In genomic region chr13:45040626-45041025, GRCh38 we compare ENCODE assay signal across 25 cellular contexts. TPM values are rescaled to one million over a fixed set of nuclear protein-coding genes. Genes with fewer than 3 reads are reported as not detected.
DNase-seq lines count a peak whose midpoint lies in the region; ATAC-seq, FAIRE-seq and TF ChIP-seq lines count a peak whose summit lies in the region.
"Had no signal": no experiment of that assay in that cellular context is flagged by ENCODE, and none has a peak within 500 bp of the region (broad histone marks: within the 10 kb centered on the region; RNA-seq: fewer than 3 reads in every experiment).

No MANE protein-coding gene starts in this region.

- no peak overlapping the region for H3K27ac ChIP-seq in K562 (ENCODE audit: extremely low read depth, low read depth, low read length)
- H3K27ac ChIP-seq: thyroid gland had no signal

- no peak for TF ChIP-seq POLR2A in K562 (conservative IDR thresholded peaks at IDR 0.05)

- H3K9ac ChIP-seq in K562 (ENCODE audit: insufficient read depth in 1 of 2, low read depth in 2 of 2, low read length in 2 of 2): no peak overlapping the region

- TF ChIP-seq RAD21 in Ishikawa (IDR thresholded peaks at IDR 0.05; ENCODE audit: low read depth) (no peak), K562 (CRISPR knock-in tag; conservative IDR thresholded peaks at IDR 0.05 in 1 of 2, IDR thresholded peaks at IDR 0.05 in 1 of 2) (no peak)

- no peaks in the 10 kb centered on the region for H3K9me1 ChIP-seq in K562 (ENCODE audit: control insufficient read depth, insufficient read depth, low read length)

- intact Hi-C loops in K562 (cut with micrococcal nuclease): no loop called here

- no peak overlapping the region for H3K4me3 ChIP-seq in K562
- H3K4me3 ChIP-seq: HAP-1, mucosa of descending colon, thyroid gland had no signal

- H4K20me1 ChIP-seq in K562 (replicated peaks; ENCODE audit: control insufficient read depth, insufficient read depth, low read length): no peaks in the 10 kb centered on the region

- no peaks in the 10 kb centered on the region for H3K27me3 ChIP-seq in K562 (ENCODE audit: control insufficient read depth in 2 of 2, insufficient read depth in 2 of 2, low read length in 2 of 2)
- H3K27me3 ChIP-seq: BE2C, thyroid gland had no signal

- 65% methylated on average over 3 of the region's 3 CpGs for WGBS in K562 (ENCODE audit: insufficient coverage, low coverage, missing lambda C conversion rate)

- H3K79me2 ChIP-seq in K562 (ENCODE audit: control insufficient read depth, insufficient read depth, low read length): no peaks in the 10 kb centered on the region

- peaks cover 0 to 4% of the 10 kb centered on the region in 2 experiments; a peak in 2 of 5 replicates for H3K4me1 ChIP-seq in K562 (replicated peaks in 1 of 2; ENCODE audit: control insufficient read depth in 2 of 2, insufficient read depth in 2 of 2, low read length in 2 of 2)
- H3K4me1 ChIP-seq: BE2C, HAP-1, thyroid gland had no signal

- H3K36me3 ChIP-seq in K562 (ENCODE audit: control insufficient read depth, insufficient read depth, low read length): no peaks in the 10 kb centered on the region
- H3K36me3 ChIP-seq: BE2C, HAP-1 had no signal

- ATAC-seq in K562 (no peak), HG03095 (IDR thresholded peaks at IDR 0.05; ENCODE audit: unreplicated experiment) (no peak), HG02678 (IDR thresholded peaks at IDR 0.05; ENCODE audit: unreplicated experiment) (no peak), HG03342 (IDR thresholded peaks at IDR 0.05; ENCODE audit: unreplicated experiment) (no peak)
- ATAC-seq: effector memory CD8-positive, alpha-beta T cell; mucosa of descending colon had no signal

- peak; percentile 18 for DNase-seq in EL
- no peak for DNase-seq in K562 (ENCODE audit: extremely low read depth in 1 of 4, low spot score in 3 of 4)
- DNase-seq in iris pigment epithelial cell (ENCODE audit: low read depth): peak; percentile 14
- DNase-seq: activated CD4-positive, alpha-beta T cell treated with anti-CD3 and anti-CD28 coated beads, Interleukin-2, amount 50 U/mL, for 4 hours; activated naive CD4-positive, alpha-beta T cell treated with anti-CD3 and anti-CD28 coated beads for 36 hours; activated T-cell treated with anti-CD3 and anti-CD28 coated beads, Interleukin-2, amount 50 U/mL, for 24 hours; aorta; BE2C; Calu3; effector memory CD8-positive, alpha-beta T cell; immature natural killer cell; MM.1S; mucosa of descending colon; NCI-H146; NCI-H748 treated with DMSO at 0.1 percent for 48 hours; OCI-M1; posterior cingulate gyrus; stimulated activated CD4-positive, alpha-beta T cell treated with anti-CD3 and anti-CD28 coated beads, Interleukin-1b, Interleukin-23, amount 100 ng/mL, for 48 hours; stimulated activated naive CD4-positive, alpha-beta T cell treated with Interleukin-2 at 50 U/mL for 16 hours; thyroid gland had no signal

- in situ Hi-C loops in K562 (cut with MboI): no loop called here

- POLR2A ChIA-PET in K562 (lab: Yijun Ruan, JAX): no interaction called here

- TF ChIP-seq CTCF in K562 (IDR thresholded peaks at IDR 0.05 in 2 of 3, conservative IDR thresholded peaks at IDR 0.05 in 1 of 3; ENCODE audit: insufficient read depth in 2 of 3, low read depth in 1 of 3, low read length in 3 of 3): no peak

- H3K9me3 ChIP-seq in K562 (replicated peaks; ENCODE audit: control insufficient read depth, insufficient read depth, low read depth, low read length): no peaks in the 10 kb centered on the region
- H3K9me3 ChIP-seq: BE2C, HAP-1, mucosa of descending colon, thyroid gland had no signal

- BruUV-seq in K562 (replicated peaks; lab: Mats Ljungman, UMichigan): no TSS peak

- H3K4me2 ChIP-seq in K562 (ENCODE audit: insufficient read depth, low read length): no peak overlapping the region

- TF ChIP-seq EP300 in Ishikawa (IDR thresholded peaks at IDR 0.05; ENCODE audit: borderline replicate concordance) (no peak), K562 (IDR thresholded peaks at IDR 0.05; ENCODE audit: low read length) (no peak)

- no peak for FAIRE-seq in K562 (lab: Jason Lieb, UNC)

- CTCF ChIA-PET in K562 (lab: Yijun Ruan, JAX; ENCODE audit: low intra/inter-chr PET ratio): no interaction called here

- H2AFZ ChIP-seq in K562 (ENCODE audit: low read depth, low read length): no peak overlapping the region

TF ChIP-seq in Ishikawa, 13 proteins besides CTCF, POLR2A, EP300 and RAD21:
- TF ChIP-seq TEAD4 (IDR thresholded peaks at IDR 0.05): 0 out of 2 replicates have a peak, but pooled peaks have one; percentile 23
- no peak for TF ChIP-seq TAF1 (IDR thresholded peaks at IDR 0.05; ENCODE audit: low read depth)
- TF ChIP-seq TCF12 (IDR thresholded peaks at IDR 0.05; ENCODE audit: low read depth): no peak

TF ChIP-seq in K562, 482 proteins besides CTCF, POLR2A, EP300 and RAD21:
- TF ChIP-seq, protein P1, sequence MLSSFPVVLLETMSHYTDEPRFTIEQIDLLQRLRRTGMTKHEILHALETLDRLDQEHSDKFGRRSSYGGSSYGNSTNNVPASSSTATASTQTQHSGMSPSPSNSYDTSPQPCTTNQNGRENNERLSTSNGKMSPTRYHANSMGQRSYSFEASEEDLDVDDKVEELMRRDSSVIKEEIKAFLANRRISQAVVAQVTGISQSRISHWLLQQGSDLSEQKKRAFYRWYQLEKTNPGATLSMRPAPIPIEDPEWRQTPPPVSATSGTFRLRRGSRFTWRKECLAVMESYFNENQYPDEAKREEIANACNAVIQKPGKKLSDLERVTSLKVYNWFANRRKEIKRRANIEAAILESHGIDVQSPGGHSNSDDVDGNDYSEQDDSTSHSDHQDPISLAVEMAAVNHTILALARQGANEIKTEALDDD (IDR thresholded peaks at IDR 0.05): 0 out of 2 replicates have a peak, but pooled peaks have one; percentile 7
- no peak for TF ChIP-seq TCFL5 (CRISPR knock-in tag; conservative IDR thresholded peaks at IDR 0.05)

RNA-seq across cellular contexts. Expression of gene GPALPP1, which starts 51.3 kb away (rescaled TPM):
- total RNA-seq in K562 (2011; cell fraction: chromatin; rRNA removed; ENCODE audit: low replicate concordance): 27.5 and 33.7 TPM in 2 replicates
- total RNA-seq in K562 (2011; cell fraction: nucleolus; rRNA removed): 25.3 and 26.0 TPM in 2 replicates
- total RNA-seq in K562 (2011; cell fraction: nucleoplasm; rRNA removed): 44.0 and 78.8 TPM in 2 replicates
- 13.2 and 25.4 TPM in 2 replicates for total RNA-seq in K562 (2014; rRNA removed)
- 21.8 and 23.9 TPM in 2 replicates for total RNA-seq in K562 (2014; rRNA removed; fragmentation: Illumina TruSeq; extraction: Trizol)
- total RNA-seq in K562 (2015; rRNA removed; fragmentation: Illumina TruSeq; extraction: Trizol): 22.3 and 23.2 TPM in 2 replicates
- total RNA-seq in K562 (2021): 16.8 and 18.4 TPM in 2 replicates
- 16.4 and 21.0 TPM in 2 replicates for polyA plus RNA-seq in K562 (2011; rRNA removed)
- polyA plus RNA-seq in K562 (2011; cell fraction: cytosol; rRNA removed): 7.3 and 7.7 TPM in 2 replicates
- polyA plus RNA-seq in K562 (2011; cell fraction: nucleus; rRNA removed): 31.8 and 36.5 TPM in 2 replicates
- polyA plus RNA-seq in K562 (2012): 12.5 and 14.1 TPM in 2 replicates
- 17.0 and 18.5 TPM in 2 replicates for polyA plus RNA-seq in K562 (2014; fragmentation: Illumina TruSeq; extraction: Trizol)
- polyA plus RNA-seq in K562 (2014; fragmentation: Nextera tagmentation; extraction: Ambion mirVana): 10 to 100 TPM in 1 of 2 experiments, 1 to 10 TPM in 1; 8.1 to 13.1 TPM
- 19.0 and 21.8 TPM in 2 replicates for polyA plus RNA-seq in K562 (2014; rRNA removed)
- 17.4 and 20.7 TPM in 2 replicates for polyA minus RNA-seq in K562 (2011; rRNA and poly(A)+ RNA removed)
- 11.0 and 14.2 TPM in 2 replicates for polyA minus RNA-seq in K562 (2011; cell fraction: cytosol; rRNA and poly(A)+ RNA removed)
- 21.4 and 29.4 TPM in 2 replicates for polyA minus RNA-seq in K562 (2011; cell fraction: nucleus; rRNA and poly(A)+ RNA removed)

RNA-seq across cellular contexts. Expression of gene NUFIP1, which starts 51.4 kb away (rescaled TPM):
- 1.2 and 3.2 TPM in 2 replicates for total RNA-seq in K562 (2011; cell fraction: chromatin; rRNA removed; ENCODE audit: low replicate concordance)
- total RNA-seq in K562 (2011; cell fraction: nucleolus; rRNA removed): 1.0 and 1.3 TPM in 2 replicates
- 1.8 and 3.2 TPM in 2 replicates for total RNA-seq in K562 (2011; cell fraction: nucleoplasm; rRNA removed)
- 2.7 and 4.9 TPM in 2 replicates for total RNA-seq in K562 (2014; rRNA removed)
- total RNA-seq in K562 (2014; rRNA removed; fragmentation: Illumina TruSeq; extraction: Trizol): 8.4 and 10.1 TPM in 2 replicates
- total RNA-seq in K562 (2015; rRNA removed; fragmentation: Illumina TruSeq; extraction: Trizol): 9.3 and 9.4 TPM in 2 replicates
- total RNA-seq in K562 (2021): 7.2 and 7.8 TPM in 2 replicates
- polyA plus RNA-seq in K562 (2011; rRNA removed): 1.2 and 2.9 TPM in 2 replicates
- polyA plus RNA-seq in K562 (2011; cell fraction: cytosol; rRNA removed): 2.1 and 3.7 TPM in 2 replicates
- 1.3 and 1.6 TPM in 2 replicates for polyA plus RNA-seq in K562 (2011; cell fraction: nucleus; rRNA removed)
- 3.5 and 5.2 TPM in 2 replicates for polyA plus RNA-seq in K562 (2012)
- polyA plus RNA-seq in K562 (2014; fragmentation: Illumina TruSeq; extraction: Trizol): 8.7 and 9.7 TPM in 2 replicates
- 1 to 10 TPM; 2.6 TPM for polyA plus RNA-seq in K562 (2014; fragmentation: Nextera tagmentation; extraction: Ambion mirVana)
- polyA plus RNA-seq in K562 (2014; rRNA removed): 3.5 and 4.1 TPM in 2 replicates
- 3.3 and 3.6 TPM in 2 replicates for polyA minus RNA-seq in K562 (2011; rRNA and poly(A)+ RNA removed)
- 2.3 and 3.6 TPM in 2 replicates for polyA minus RNA-seq in K562 (2011; cell fraction: cytosol; rRNA and poly(A)+ RNA removed)
- 1.9 and 2.3 TPM in 2 replicates for polyA minus RNA-seq in K562 (2011; cell fraction: nucleus; rRNA and poly(A)+ RNA removed)

Comparison
In these comparisons a context has a peak if more than half of its experiments do, and no peak if none do; other contexts are left out.
1. DNase-seq: peak in EL (single experiment) and iris pigment epithelial cell (single experiment); none in K562 (0 of 4).